29 cellular contexts compared by ENCODE assay signal in genomic region chr14:90544566-90544965, GRCh38.
DNase-seq lines count a peak whose midpoint lies in the region; ATAC-seq and TF ChIP-seq lines count a peak whose summit lies in the region.
"Had no signal": no experiment of that assay in that cellular context is flagged by ENCODE, and none has a peak within 500 bp of the region (broad histone marks: within the 10 kb centered on the region; RNA-seq: fewer than 3 reads in every experiment).

No MANE protein-coding gene starts in this region.

- no peak for TF ChIP-seq POLR2A in esophagus muscularis mucosa (IDR thresholded peaks at IDR 0.05; ENCODE audit: low read depth)

- no peak overlapping the region for H3K4me3 ChIP-seq in esophagus muscularis mucosa
- H3K4me3 ChIP-seq in mesenchymal stem cell (ENCODE audit: insufficient read depth in 1 of 2, low read depth in 1 of 2, low read length in 2 of 2) = no peak overlapping the region
- H3K4me3 ChIP-seq: Peyer's patch, right lobe of liver had no signal

- H3K23ac ChIP-seq in mesenchymal stem cell (ENCODE audit: low read length in 2 of 2) = no peak overlapping the region

- no peak overlapping the region for H2BK15ac ChIP-seq in mesenchymal stem cell (ENCODE audit: low read depth, poor library complexity, severe bottlenecking)

- DNase-seq in NCI-H1417 (lab: John Stamatoyannopoulos, UW) (peak in 2 of 3 experiments; percentile 56 to 73), NCI-H1417 treated with DMSO at 0.1 percent for 48 hours (lab: John Stamatoyannopoulos, UW) (no peak), NCI-H345 treated with DMSO at 0.1 percent for 48 hours (lab: John Stamatoyannopoulos, UW; ENCODE audit: unreplicated experiment) (peak; percentile 64), esophagus muscularis mucosa (ENCODE audit: extremely low spot score) (no peak), substantia nigra (lab: John Stamatoyannopoulos, UW) (no peak), ecto neural progenitor cell (ENCODE audit: low spot score) (no peak), mesenchymal stem cell (no peak), left lobe of liver (ENCODE audit: low spot score) (no peak)
- DNase-seq: activated CD4-positive, CD25-positive, alpha-beta regulatory T cell treated with anti-CD3 and anti-CD28 coated beads, Interleukin-2, amount 50 U/mL, for 72 hours; activated CD8-positive, alpha-beta T cell treated with anti-CD3 and anti-CD28 coated beads for 36 hours; activated naive CD4-positive, alpha-beta T cell treated with anti-CD3 and anti-CD28 coated beads, Interleukin-2, amount 50 U/mL, for 16 hours; COR-L47; DMS79; effector memory CD8-positive, alpha-beta T cell; GF-D8; glutamatergic neuron; MV-4-11; naive B cell; NCI-H1694; right lobe of liver; SIG-M5; stimulated activated CD4-positive, alpha-beta T cell treated with anti-CD3 and anti-CD28 coated beads, Interleukin-12 subunit alpha, Interleukin-12 subunit beta, amount 100 ng/mL, for 4 hours; stimulated activated CD4-positive, alpha-beta T cell treated with anti-CD3 and anti-CD28 coated beads, Interleukin-2, amount 100 ng/mL, for 48 hours; stimulated activated naive CD8-positive, alpha-beta T cell treated with anti-CD3 and anti-CD28 coated beads, Interleukin-15, amount 100 ng/mL, for 72 hours; trophoblast cell had no signal

- no peak overlapping the region for H4K91ac ChIP-seq in mesenchymal stem cell (ENCODE audit: low read length)

- H3K9me3 ChIP-seq in esophagus muscularis mucosa (no peaks in the 10 kb centered on the region), mesenchymal stem cell (ENCODE audit: control insufficient read depth, low read length) (no peaks in the 10 kb centered on the region)
- H3K9me3 ChIP-seq: neutrophil, Peyer's patch, right lobe of liver had no signal

- ATAC-seq in left lobe of liver = no peak
- ATAC-seq: activated CD8-positive, alpha-beta T cell treated with anti-CD3 and anti-CD28 coated beads for 36 hours; effector memory CD8-positive, alpha-beta T cell; right lobe of liver; stimulated activated naive CD8-positive, alpha-beta T cell treated with anti-CD3 and anti-CD28 coated beads, Interleukin-15, amount 100 ng/mL, for 72 hours had no signal

- H3K79me1 ChIP-seq in mesenchymal stem cell (replicated peaks; ENCODE audit: low read length, poor library complexity, severe bottlenecking) = no peaks in the 10 kb centered on the region

- no peak overlapping the region for H3K4me2 ChIP-seq in mesenchymal stem cell (ENCODE audit: low read length, poor library complexity, severe bottlenecking)

- no peaks in the 10 kb centered on the region for H3K27me3 ChIP-seq in esophagus muscularis mucosa
- H3K27me3 ChIP-seq in mesenchymal stem cell (ENCODE audit: control insufficient read depth in 1 of 2, insufficient read depth in 1 of 2, low read length in 2 of 2) = no peaks in the 10 kb centered on the region
- H3K27me3 ChIP-seq: neutrophil, Peyer's patch, right lobe of liver had no signal

- H3K36me3 ChIP-seq in esophagus muscularis mucosa = peaks cover 0 to 19% (median 16%) of the 10 kb centered on the region in 4 donors
- peaks cover 13 to 20% of the 10 kb centered on the region in 2 experiments for H3K36me3 ChIP-seq in mesenchymal stem cell (ENCODE audit: control insufficient read depth in 1 of 2, insufficient read depth in 2 of 2, low read depth in 1 of 2, low read length in 2 of 2)
- H3K36me3 ChIP-seq: Peyer's patch had no signal

- no peak for TF ChIP-seq EP300 in esophagus muscularis mucosa (IDR thresholded peaks at IDR 0.05)

- H2BK120ac ChIP-seq in mesenchymal stem cell (ENCODE audit: low read depth, low read length) = no peak overlapping the region

- no peak overlapping the region for H3K18ac ChIP-seq in mesenchymal stem cell (ENCODE audit: low read depth in 1 of 2, low read length in 2 of 2)

- H3K9ac ChIP-seq in mesenchymal stem cell (ENCODE audit: low read length) = no peak overlapping the region

- TF ChIP-seq CTCF in esophagus muscularis mucosa (IDR thresholded peaks at IDR 0.05) = no peak

- H3K14ac ChIP-seq in mesenchymal stem cell (ENCODE audit: low read length in 2 of 2) = no peak overlapping the region

- H2AFZ ChIP-seq in mesenchymal stem cell (ENCODE audit: low read depth, low read length) = no peak overlapping the region

- H2BK12ac ChIP-seq in mesenchymal stem cell (ENCODE audit: low read length in 2 of 2) = no peak overlapping the region

- no peak overlapping the region for H2BK5ac ChIP-seq in mesenchymal stem cell (ENCODE audit: low read depth, low read length, poor library complexity, severe bottlenecking)

- H3K4ac ChIP-seq in mesenchymal stem cell (ENCODE audit: low read depth in 1 of 2, low read length in 2 of 2) = no peak overlapping the region

- WGBS in esophagus muscularis mucosa = 95% methylated on average over 9 of the region's 9 CpGs
- WGBS in mesenchymal stem cell = 92% methylated on average over 7 of the region's 9 CpGs

- H4K8ac ChIP-seq in mesenchymal stem cell (ENCODE audit: low read length) = no peak overlapping the region

- H2AK5ac ChIP-seq in mesenchymal stem cell (ENCODE audit: low read length, severe bottlenecking) = no peak overlapping the region

- H3K27ac ChIP-seq in esophagus muscularis mucosa (replicated peaks in 1 of 4) = peak overlapping the region; percentile 78 to 81 (median 80)
- H3K27ac ChIP-seq in substantia nigra (ENCODE audit: low read depth, low read length, poor library complexity, severe bottlenecking) = peak overlapping the region; percentile 86
- no peak overlapping the region for H3K27ac ChIP-seq in mesenchymal stem cell (ENCODE audit: low read length, poor library complexity, severe bottlenecking)
- H3K27ac ChIP-seq: 22Rv1, C4-2B, neutrophil, right lobe of liver had no signal

- intact Hi-C loops in esophagus muscularis mucosa (cut with DNase I) = no loop called here

- H3K4me1 ChIP-seq in esophagus muscularis mucosa = peaks cover 23 to 50% (median 44%) of the 10 kb centered on the region in 4 donors
- peaks cover 8% of the 10 kb centered on the region for H3K4me1 ChIP-seq in mesenchymal stem cell (ENCODE audit: control insufficient read depth, insufficient read depth, low read depth, low read length)
- H3K4me1 ChIP-seq: Peyer's patch, right lobe of liver had no signal

Comparison
In these comparisons a context has a peak if more than half of its experiments do, and no peak if none do; other contexts are left out.
1. DNase-seq: peak in NCI-H1417 (2 of 3) and NCI-H345 treated with DMSO at 0.1 percent for 48 hours (single experiment); none in NCI-H1417 treated with DMSO at 0.1 percent for 48 hours (single experiment), esophagus muscularis mucosa (single experiment), substantia nigra (0 of 49), ecto neural progenitor cell (single experiment), mesenchymal stem cell (single experiment) and left lobe of liver (single experiment).